In the genomic region with DNA sequence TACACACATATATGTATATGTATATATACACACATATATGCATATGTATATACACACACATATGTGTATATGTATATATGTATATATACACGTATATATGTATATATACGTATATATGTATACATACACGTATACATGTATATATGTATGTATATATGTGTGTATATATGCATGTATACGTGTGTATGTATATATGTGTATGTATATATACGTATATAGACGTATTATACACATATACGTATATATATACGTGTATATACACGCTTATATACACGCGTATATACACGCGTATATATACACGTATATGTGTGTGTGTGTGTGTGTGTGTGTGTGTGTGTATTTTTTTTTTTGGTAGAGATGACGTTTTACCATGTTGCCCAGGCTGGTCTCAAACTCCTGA, we compare ENCODE assay signal across 32 cellular contexts. TPM values are rescaled to one million over a fixed set of nuclear protein-coding genes. Genes with fewer than 3 reads are reported as not detected.
DNase-seq lines count a peak whose midpoint lies in the region; ATAC-seq, FAIRE-seq and TF ChIP-seq lines count a peak whose summit lies in the region.
"Had no signal": no experiment of that assay in that cellular context is flagged by ENCODE, and none has a peak within 500 bp of the region (broad histone marks: within the 10 kb centered on the region; RNA-seq: fewer than 3 reads in every experiment).

No MANE protein-coding gene starts in this region.

- intact Hi-C loops in activated CD4-positive, alpha-beta T cell treated with anti-CD3 and anti-CD28 coated beads for 36 hours (cut with DNase I, micrococcal nuclease), result no loop called here

- H3K79me2 ChIP-seq in neural progenitor cell (ENCODE audit: low read depth), result no peaks in the 10 kb centered on the region

- no peak overlapping the region for H3K4me3 ChIP-seq in neural progenitor cell
- H3K4me3 ChIP-seq: BLaER1, GM12878 had no signal

- no peaks in the 10 kb centered on the region for H3K4me1 ChIP-seq in neural progenitor cell
- H3K4me1 ChIP-seq: BE2C had no signal

- no peak for ATAC-seq in GM19035 (IDR thresholded peaks at IDR 0.05; ENCODE audit: unreplicated experiment)
- no peak for ATAC-seq in activated CD4-positive, alpha-beta T cell treated with anti-CD3 and anti-CD28 coated beads for 36 hours
- ATAC-seq: GM12878 had no signal

- peaks cover 4% of the 10 kb centered on the region for H3K27me3 Mint-ChIP-seq in neural progenitor cell (ENCODE audit: insufficient read depth, low read depth)
- no peaks in the 10 kb centered on the region for H3K27me3 Mint-ChIP-seq in activated CD4-positive, alpha-beta T cell treated with anti-CD3 and anti-CD28 coated beads for 36 hours
- H3K27me3 Mint-ChIP-seq: CD4-positive, alpha-beta memory T cell; CD8-positive, alpha-beta memory T cell had no signal

- no peak overlapping the region for H2AFZ ChIP-seq in neural progenitor cell (replicated peaks)

- no peak overlapping the region for H3K4me2 ChIP-seq in neural progenitor cell
- H3K4me2 ChIP-seq: BLaER1 had no signal

- no peaks in the 10 kb centered on the region for H3K27me3 ChIP-seq in neural progenitor cell
- H3K27me3 ChIP-seq: BE2C, BLaER1 had no signal

- POLR2A ChIA-PET in activated CD4-positive, alpha-beta T cell treated with anti-CD3 and anti-CD28 coated beads for 36 hours (lab: Charles Lee), result no interaction called here
- POLR2A ChIA-PET in GM10248 (lab: Yijun Ruan, JAX), result no interaction called here

- no peak overlapping the region for H3K9ac ChIP-seq in neural progenitor cell
- H3K9ac ChIP-seq: BLaER1 had no signal

- H3K4me3 Mint-ChIP-seq in neural progenitor cell, result no peak overlapping the region
- no peak overlapping the region for H3K4me3 Mint-ChIP-seq in activated CD4-positive, alpha-beta T cell treated with anti-CD3 and anti-CD28 coated beads for 36 hours
- H3K4me3 Mint-ChIP-seq: CD14-positive monocyte; CD4-positive, alpha-beta memory T cell; CD4-positive, CD25-positive, alpha-beta regulatory T cell; CD8-positive, alpha-beta memory T cell had no signal

- FAIRE-seq in A204.1 (lab: Jason Lieb, UNC), result peak; percentile 70
- FAIRE-seq in TTC549 (lab: Jason Lieb, UNC), result peak; percentile 37
- FAIRE-seq in colon (lab: Jason Lieb, UNC), result peak; percentile 76
- peak; percentile 81 for FAIRE-seq in frontal cortex (lab: Jason Lieb, UNC)
- FAIRE-seq: GM12878, GM12892, GM18507 had no signal

- peaks cover 4% of the 10 kb centered on the region for H3K4me1 Mint-ChIP-seq in neural progenitor cell
- H3K4me1 Mint-ChIP-seq in activated CD4-positive, alpha-beta T cell treated with anti-CD3 and anti-CD28 coated beads for 36 hours, result no peaks in the 10 kb centered on the region
- H3K4me1 Mint-ChIP-seq: CD14-positive monocyte; CD8-positive, alpha-beta memory T cell had no signal

- no peak overlapping the region for H3K27ac Mint-ChIP-seq in neural progenitor cell
- no peak overlapping the region for H3K27ac Mint-ChIP-seq in activated CD4-positive, alpha-beta T cell treated with anti-CD3 and anti-CD28 coated beads for 36 hours
- H3K27ac Mint-ChIP-seq: CD14-positive monocyte; CD4-positive, alpha-beta memory T cell; CD4-positive, CD25-positive, alpha-beta regulatory T cell; CD8-positive, alpha-beta memory T cell had no signal

- TF ChIP-seq CTCF in neural progenitor cell (IDR thresholded peaks at IDR 0.05) (no peak), GM10248 (IDR thresholded peaks at IDR 0.05; ENCODE audit: control extremely low read depth, extremely low read depth, low read depth, missing control alignments) (no peak)

- no peaks in the 10 kb centered on the region for H3K9me3 ChIP-seq in neural progenitor cell (ENCODE audit: low read depth)
- H3K9me3 ChIP-seq: BE2C, BLaER1 had no signal

- H3K27ac ChIP-seq in neural progenitor cell, result no peak overlapping the region
- H3K27ac ChIP-seq: 22Rv1, BLaER1 had no signal

- H3F3A ChIP-seq in neural progenitor cell (ENCODE audit: low read depth), result peaks cover 15% of the 10 kb centered on the region

- H3K36me3 ChIP-seq in neural progenitor cell, result no peaks in the 10 kb centered on the region
- H3K36me3 ChIP-seq: BE2C, BLaER1 had no signal

- CTCF ChIA-PET in activated CD4-positive, alpha-beta T cell treated with anti-CD3 and anti-CD28 coated beads for 36 hours (lab: Charles Lee), result interaction anchor here (1.1 kb wide), 2 partner anchors 11 to 62 kb away, joined by 3 to 5 read pairs; no protein-coding TSS in a partner anchor
- CTCF ChIA-PET in GM10248 (lab: Yijun Ruan, JAX), result no interaction called here

- no peaks in the 10 kb centered on the region for H3K36me3 Mint-ChIP-seq in neural progenitor cell
- no peaks in the 10 kb centered on the region for H3K36me3 Mint-ChIP-seq in activated CD4-positive, alpha-beta T cell treated with anti-CD3 and anti-CD28 coated beads for 36 hours (ENCODE audit: low read depth)
- H3K36me3 Mint-ChIP-seq: CD14-positive monocyte; CD4-positive, alpha-beta memory T cell; CD8-positive, alpha-beta memory T cell had no signal

- H4K20me1 ChIP-seq in neural progenitor cell (ENCODE audit: low read depth), result no peaks in the 10 kb centered on the region
- H4K20me1 ChIP-seq: BLaER1 had no signal

- DNase-seq in frontal cortex (ENCODE audit: low spot score in 2 of 2), result no peak
- no peak for DNase-seq in neural progenitor cell (ENCODE audit: low spot score)
- no peak for DNase-seq in activated CD4-positive, alpha-beta T cell treated with anti-CD3 and anti-CD28 coated beads for 36 hours
- no peak for DNase-seq in GM10248 (ENCODE audit: extremely low spot score)
- DNase-seq: ACHN; BE2C; C1 segment of cervical spinal cord; CD4-positive, alpha-beta memory T cell; CD4-positive, CD25-positive, alpha-beta regulatory T cell; CD8-positive, alpha-beta memory T cell; COR-L47; DMS 273 treated with DMSO at 0.1 percent for 48 hours; DMS153; DMS53; DMS79; DND-41; EL; GF-D8 had no signal

- H3K9me3 Mint-ChIP-seq in neural progenitor cell, result no peaks in the 10 kb centered on the region
- no peaks in the 10 kb centered on the region for H3K9me3 Mint-ChIP-seq in activated CD4-positive, alpha-beta T cell treated with anti-CD3 and anti-CD28 coated beads for 36 hours (ENCODE audit: low read depth)
- H3K9me3 Mint-ChIP-seq: CD4-positive, alpha-beta memory T cell; CD4-positive, CD25-positive, alpha-beta regulatory T cell; CD8-positive, alpha-beta memory T cell had no signal

RNA-seq across cellular contexts. Expression of a gene that starts 32.9 kb away (rescaled TPM):
- 17.1 TPM for total RNA-seq in frontal cortex
- 38.4 and 40.4 TPM in 2 replicates for total RNA-seq in neural progenitor cell (ENCODE audit: low replicate concordance)
- total RNA-seq in activated CD4-positive, alpha-beta T cell treated with anti-CD3 and anti-CD28 coated beads for 36 hours, result 10 to 100 TPM; 34.9 to 40.2 TPM

RNA-seq across cellular contexts. Expression of a gene that starts 33.1 kb away (rescaled TPM):
- total RNA-seq in frontal cortex, result 11.8 TPM
- 26.9 and 33.0 TPM in 2 replicates for total RNA-seq in neural progenitor cell (ENCODE audit: low replicate concordance)
- total RNA-seq in activated CD4-positive, alpha-beta T cell treated with anti-CD3 and anti-CD28 coated beads for 36 hours, result 10 to 100 TPM; 20.0 to 23.1 TPM

RNA-seq across cellular contexts. Expression of a gene that starts 44.4 kb away (rescaled TPM):
- total RNA-seq in frontal cortex (under 0.01 TPM), neural progenitor cell (ENCODE audit: low replicate concordance) (not detected in 2 replicates)
- under 1 TPM; 0.57 to 0.79 TPM for total RNA-seq in activated CD4-positive, alpha-beta T cell treated with anti-CD3 and anti-CD28 coated beads for 36 hours
- total RNA-seq: A172, A673, Daoy, G401 had no signal

RNA-seq across cellular contexts. Expression of a gene that starts 50.2 kb away (rescaled TPM):
- total RNA-seq in frontal cortex (9.0 TPM), neural progenitor cell (ENCODE audit: low replicate concordance) (2.5 and 2.6 TPM in 2 replicates)
- 1 to 10 TPM; 1.3 to 2.4 TPM for total RNA-seq in activated CD4-positive, alpha-beta T cell treated with anti-CD3 and anti-CD28 coated beads for 36 hours
- total RNA-seq: CD4-positive, CD25-positive, alpha-beta regulatory T cell had no signal

RNA-seq across cellular contexts. Expression of a gene that starts 59.4 kb away (rescaled TPM):
- total RNA-seq in frontal cortex (not detected), neural progenitor cell (ENCODE audit: low replicate concordance) (0.43 TPM in 1 of 2 replicates, not detected in the other)
- total RNA-seq in activated CD4-positive, alpha-beta T cell treated with anti-CD3 and anti-CD28 coated beads for 36 hours, result 10 to 100 TPM; 73.0 to 77.6 TPM
